In the genomic region with DNA sequence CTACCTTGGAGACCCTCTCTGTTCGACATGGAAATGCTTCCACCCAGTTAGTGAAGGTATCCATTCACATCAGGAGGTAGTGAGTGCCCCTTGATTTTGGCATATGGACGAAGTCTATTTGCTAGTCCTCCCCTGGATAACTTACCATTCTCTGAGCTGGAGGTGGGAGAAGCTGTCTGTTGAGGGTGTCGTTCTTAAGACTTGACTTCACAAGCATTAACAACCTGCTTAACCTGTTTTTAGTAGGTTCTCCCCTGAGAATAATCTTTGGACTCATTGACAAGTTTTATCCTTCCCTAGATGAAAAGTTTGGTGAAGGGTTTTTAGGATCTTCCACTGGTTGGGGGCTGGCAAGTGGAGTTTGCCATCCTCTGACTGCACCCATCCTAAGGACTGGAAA, we compare ENCODE assay signal across 23 cellular contexts.
"Had no signal": no experiment of that assay in that cellular context is flagged by ENCODE, and none has a peak within 500 bp of the region (broad histone marks: within the 10 kb centered on the region; RNA-seq: fewer than 3 reads in every experiment).

No MANE protein-coding gene starts in this region.

- H3K36me3 ChIP-seq: colonic mucosa, ovary, prostate gland, thyroid gland, upper lobe of right lung had no signal

- H3K4me3 ChIP-seq: colonic mucosa, dorsolateral prefrontal cortex, lung, ovary, prostate gland, thyroid gland, upper lobe of right lung had no signal

- H3K4me1 ChIP-seq: colonic mucosa, prostate gland, thyroid gland, upper lobe of right lung had no signal

- ATAC-seq: activated CD4-positive, alpha-beta T cell treated with anti-CD3 and anti-CD28 coated beads for 36 hours; activated naive CD4-positive, alpha-beta T cell treated with anti-CD3 and anti-CD28 coated beads, Interleukin-2, amount 50 U/mL, for 72 hours; activated T-helper 17 cell treated with anti-CD3 and anti-CD28 coated beads, Interleukin-2, amount 50 U/mL, for 72 hours; left lobe of liver; natural killer cell; T-helper 17 cell; upper lobe of right lung had no signal

- H3K27ac ChIP-seq: colonic mucosa, dorsolateral prefrontal cortex, ovary, prostate gland, thyroid gland, upper lobe of right lung had no signal

- H3K27me3 ChIP-seq: colonic mucosa, ovary, thyroid gland, upper lobe of right lung had no signal

- H3K9me3 ChIP-seq: colonic mucosa, ovary, prostate gland, thyroid gland, upper lobe of right lung had no signal

- DNase-seq: activated B cell treated with CpG ODN at 0.5 μM for 24 hours; activated CD4-positive, alpha-beta T cell treated with anti-CD3 and anti-CD28 coated beads for 36 hours; activated CD4-positive, alpha-beta T cell treated with anti-CD3 and anti-CD28 coated beads, Interleukin-2, amount 50 U/mL, for 4 hours; activated CD8-positive, alpha-beta memory T cell treated with anti-CD3 and anti-CD28 coated beads for 24 hours; activated CD8-positive, alpha-beta memory T cell treated with anti-CD3 and anti-CD28 coated beads, Interleukin-2, amount 50 U/mL, for 4 hours; activated T-cell treated with anti-CD3 and anti-CD28 coated beads, Interleukin-2, amount 50 U/mL, for 24 hours; aorta; colonic mucosa; dorsolateral prefrontal cortex; foreskin fibroblast; natural killer cell; ovary; stimulated activated CD4-positive, alpha-beta T cell treated with anti-CD3 and anti-CD28 coated beads, Interleukin-12 subunit alpha, Interleukin-12 subunit beta, amount 100 ng/mL, for 4 hours; stimulated activated CD4-positive, alpha-beta T cell treated with anti-CD3 and anti-CD28 coated beads, Interleukin-1b, Interleukin-23, amount 100 ng/mL, for 48 hours; substantia nigra; T-helper 17 cell; thyroid gland; upper lobe of right lung had no signal
